Comparison of ENCODE assay signal across 23 cellular contexts in the genomic region with DNA sequence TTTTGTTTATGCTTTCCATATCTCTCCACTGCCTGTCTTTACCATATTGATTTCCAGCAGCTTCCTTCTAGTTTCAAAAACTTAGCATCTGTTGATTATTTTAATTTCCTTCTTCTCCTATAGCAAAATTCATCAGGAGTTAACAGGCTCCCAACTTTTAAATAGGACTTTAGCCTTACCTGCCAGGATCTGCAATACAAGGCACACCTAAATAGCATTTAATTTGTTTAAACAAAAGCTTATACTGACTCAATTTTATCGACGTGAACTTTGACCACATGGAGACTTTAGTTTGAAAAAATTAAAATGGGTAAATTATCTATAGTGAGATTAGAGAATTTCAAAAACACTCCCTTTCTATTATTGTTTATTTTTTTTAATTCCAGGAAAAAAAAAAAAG. TPM values are rescaled to one million over a fixed set of nuclear protein-coding genes. Genes with fewer than 3 reads are reported as not detected.
DNase-seq lines count a peak whose midpoint lies in the region; ATAC-seq, FAIRE-seq and TF ChIP-seq lines count a peak whose summit lies in the region.
"Had no signal": no experiment of that assay in that cellular context is flagged by ENCODE, and none has a peak within 500 bp of the region (broad histone marks: within the 10 kb centered on the region; RNA-seq: fewer than 3 reads in every experiment).

No MANE protein-coding gene starts in this region.

- no peak for DNase-seq in Calu3
- no peak for DNase-seq in hepatocyte (ENCODE audit: low spot score)
- DNase-seq in stomach: no peak
- no peak for DNase-seq in stimulated activated naive CD8-positive, alpha-beta T cell treated with anti-CD3 and anti-CD28 coated beads, Interleukin-15, amount 100 ng/mL, for 72 hours
- DNase-seq in frontal cortex (ENCODE audit: low spot score in 2 of 2): no peak
- DNase-seq: 8988T; ACHN; AML-193; BE2C; CD4-positive, alpha-beta memory T cell; COR-L47; DMS153; DND-41; H7; HCEC 1CT had no signal

- BruUV-seq in Calu3 (replicated peaks; lab: Mats Ljungman, UMichigan): no TSS peak

- CTCF ChIA-PET in Calu3 (lab: Charles Lee): interaction anchor here (0.7 kb wide), 1 partner anchor 273 kb away, joined by 6 read pairs; no protein-coding TSS in a partner anchor

- FAIRE-seq in frontal cortex (lab: Jason Lieb, UNC): no peak
- FAIRE-seq: A549, G401.6, GM12892, GM19239, H1 had no signal

- no peak for ATAC-seq in stimulated activated naive CD8-positive, alpha-beta T cell treated with anti-CD3 and anti-CD28 coated beads, Interleukin-15, amount 100 ng/mL, for 72 hours
- no peak for ATAC-seq in GM18867 (IDR thresholded peaks at IDR 0.05; ENCODE audit: unreplicated experiment)
- ATAC-seq: A549 had no signal

- no peaks in the 10 kb centered on the region for H3K9me2 ChIP-seq in hepatocyte (replicated peaks; ENCODE audit: insufficient read depth)

- intact Hi-C loops in Calu3 (cut with micrococcal nuclease; ENCODE audit: unreplicated experiment): loop anchor here (5.0 kb wide), 1 partner anchor 64 kb away; no protein-coding TSS in a partner anchor
- intact Hi-C loops in stomach (cut with DNase I; ENCODE audit: low total_unique reads): no loop called here

- no peaks in the 10 kb centered on the region for H4K20me1 ChIP-seq in hepatocyte (ENCODE audit: insufficient read depth, poor library complexity, severe bottlenecking)
- H4K20me1 ChIP-seq: BLaER1 treated with 17β-estradiol and CSF1 and Interleukin-3, amounts not matched to agents 10 nM and 100 nM had no signal

- H3K27ac Mint-ChIP-seq in Calu3 (ENCODE audit: unreplicated experiment): peak overlapping the region; percentile 71
- H3K27ac Mint-ChIP-seq in nephron: peak overlapping the region; percentile 24 to 57 (median 26)
- no peak overlapping the region for H3K27ac Mint-ChIP-seq in stimulated activated naive CD8-positive, alpha-beta T cell treated with anti-CD3 and anti-CD28 coated beads, Interleukin-15, amount 100 ng/mL, for 72 hours
- H3K27ac Mint-ChIP-seq: CD4-positive, alpha-beta memory T cell had no signal

- WGBS in hepatocyte (ENCODE audit: low lambda C conversion rate, missing lambda C conversion rate): 58% methylated on average over 2 of the region's 2 CpGs
- WGBS in stomach, 5 donors: 28 to 54% (median 46%) methylated on average over 2 of the region's 2 CpGs

- no peak for TF ChIP-seq POLR2A in stomach (IDR thresholded peaks at IDR 0.05)

- H3K4me3 ChIP-seq in hepatocyte (no peak overlapping the region), stomach (no peak overlapping the region)
- H3K4me3 ChIP-seq: A549; BLaER1 treated with 17β-estradiol and CSF1 and Interleukin-3, amounts not matched to agents 10 nM and 100 nM had no signal

- TF ChIP-seq CTCF in Calu3 (IDR thresholded peaks at IDR 0.05; ENCODE audit: unreplicated experiment): no peak
- TF ChIP-seq CTCF in hepatocyte (IDR thresholded peaks at IDR 0.05; ENCODE audit: poor library complexity): no peak
- TF ChIP-seq CTCF in nephron (IDR thresholded peaks at IDR 0.05; ENCODE audit: unreplicated experiment in 3 of 3): no peak
- no peak for TF ChIP-seq CTCF in stomach (IDR thresholded peaks at IDR 0.05)

- peak overlapping the region; percentile 50 for H3K27ac ChIP-seq in hepatocyte
- peak overlapping the region in 4 of 5 donors; percentile 36 to 61 (median 48) for H3K27ac ChIP-seq in stomach
- H3K27ac ChIP-seq: A549; BLaER1 treated with 17β-estradiol and CSF1 and Interleukin-3, amounts not matched to agents 10 nM and 100 nM had no signal

- no peak overlapping the region for H2AFZ ChIP-seq in hepatocyte

- H3K27me3 ChIP-seq in hepatocyte (no peaks in the 10 kb centered on the region), stomach (no peaks in the 10 kb centered on the region)
- H3K27me3 ChIP-seq: BE2C; BLaER1 treated with 17β-estradiol and CSF1 and Interleukin-3, amounts not matched to agents 10 nM and 100 nM had no signal

- H3K9me3 Mint-ChIP-seq in Calu3 (ENCODE audit: low read depth, unreplicated experiment) (no peaks in the 10 kb centered on the region), nephron (no peaks in the 10 kb centered on the region)
- H3K9me3 Mint-ChIP-seq in stimulated activated naive CD8-positive, alpha-beta T cell treated with anti-CD3 and anti-CD28 coated beads, Interleukin-15, amount 100 ng/mL, for 72 hours: no peaks in the 10 kb centered on the region
- H3K9me3 Mint-ChIP-seq: CD4-positive, alpha-beta memory T cell had no signal

- peaks cover 11% of the 10 kb centered on the region for H3K4me1 ChIP-seq in hepatocyte (ENCODE audit: insufficient read depth)
- no peaks in the 10 kb centered on the region for H3K4me1 ChIP-seq in stomach
- H3K4me1 ChIP-seq: A549; BE2C; BLaER1 treated with 17β-estradiol and CSF1 and Interleukin-3, amounts not matched to agents 10 nM and 100 nM had no signal

- H3K4me2 ChIP-seq in hepatocyte: peak overlapping the region; percentile 6
- H3K4me2 ChIP-seq: A549; BLaER1 treated with 17β-estradiol and CSF1 and Interleukin-3, amounts not matched to agents 10 nM and 100 nM had no signal

- H3K4me1 Mint-ChIP-seq in Calu3 (ENCODE audit: low read depth, unreplicated experiment): peaks cover 20% of the 10 kb centered on the region
- no peaks in the 10 kb centered on the region for H3K4me1 Mint-ChIP-seq in nephron
- H3K4me1 Mint-ChIP-seq in stimulated activated naive CD8-positive, alpha-beta T cell treated with anti-CD3 and anti-CD28 coated beads, Interleukin-15, amount 100 ng/mL, for 72 hours: no peaks in the 10 kb centered on the region
- H3K4me1 Mint-ChIP-seq: CD4-positive, alpha-beta memory T cell had no signal

- H3K4me3 Mint-ChIP-seq in Calu3 (ENCODE audit: low read depth, unreplicated experiment): no peak overlapping the region
- no peak overlapping the region for H3K4me3 Mint-ChIP-seq in nephron
- no peak overlapping the region for H3K4me3 Mint-ChIP-seq in stimulated activated naive CD8-positive, alpha-beta T cell treated with anti-CD3 and anti-CD28 coated beads, Interleukin-15, amount 100 ng/mL, for 72 hours
- H3K4me3 Mint-ChIP-seq: CD4-positive, alpha-beta memory T cell had no signal

- H3K36me3 ChIP-seq in hepatocyte (replicated peaks; ENCODE audit: insufficient read depth, low read depth): no peaks in the 10 kb centered on the region
- no peaks in the 10 kb centered on the region for H3K36me3 ChIP-seq in stomach
- H3K36me3 ChIP-seq: BE2C; BLaER1 treated with 17β-estradiol and CSF1 and Interleukin-3, amounts not matched to agents 10 nM and 100 nM had no signal

- H3K79me2 ChIP-seq in hepatocyte: no peaks in the 10 kb centered on the region

- no peak for TF ChIP-seq EP300 in stomach (IDR thresholded peaks at IDR 0.05)

- no peaks in the 10 kb centered on the region for H3K36me3 Mint-ChIP-seq in Calu3 (ENCODE audit: insufficient read depth, unreplicated experiment)
- no peaks in the 10 kb centered on the region for H3K36me3 Mint-ChIP-seq in nephron (ENCODE audit: low read depth)
- H3K36me3 Mint-ChIP-seq: CD4-positive, alpha-beta memory T cell had no signal

- H3K9me3 ChIP-seq in hepatocyte (ENCODE audit: low read depth) (no peaks in the 10 kb centered on the region), stomach (no peaks in the 10 kb centered on the region)
- H3K9me3 ChIP-seq: A549; BE2C; BLaER1 treated with 17β-estradiol and CSF1 and Interleukin-3, amounts not matched to agents 10 nM and 100 nM had no signal

- H3K27me3 Mint-ChIP-seq in Calu3 (ENCODE audit: unreplicated experiment) (no peaks in the 10 kb centered on the region), nephron (ENCODE audit: low read depth) (no peaks in the 10 kb centered on the region)
- no peaks in the 10 kb centered on the region for H3K27me3 Mint-ChIP-seq in stimulated activated naive CD8-positive, alpha-beta T cell treated with anti-CD3 and anti-CD28 coated beads, Interleukin-15, amount 100 ng/mL, for 72 hours
- H3K27me3 Mint-ChIP-seq: CD4-positive, alpha-beta memory T cell had no signal

RNA-seq across cellular contexts. Expression of gene RMST, which starts 40.5 kb away (rescaled TPM):
- 0.59 and 0.83 TPM in 2 replicates for total RNA-seq in Calu3 (2022)
- 28.9 and 37.3 TPM in 2 replicates for total RNA-seq in hepatocyte
- polyA plus RNA-seq in hepatocyte: 2.9 and 3.9 TPM in 2 replicates
- 10 to 100 TPM in 2 of 5 donors, 1 to 10 TPM in 1, not detected in 2; 5.8 to 31.7 (median 16.2) TPM for total RNA-seq in stomach
- 1 to 10 TPM in 2 of 3 donors, not detected in 1; 1.2 to 1.6 TPM for polyA plus RNA-seq in stomach
- total RNA-seq in frontal cortex: 154 TPM
- total RNA-seq: CD4-positive, alpha-beta memory T cell had no signal
- polyA plus RNA-seq: A549; CD4-positive, alpha-beta memory T cell had no signal

Comparison
In these comparisons a context has a peak if more than half of its experiments do, and no peak if none do; other contexts are left out.
1. H3K27ac Mint-ChIP-seq: peak in Calu3 (single experiment) and nephron (3 of 3); none in stimulated activated naive CD8-positive, alpha-beta T cell treated with anti-CD3 and anti-CD28 coated beads, Interleukin-15, amount 100 ng/mL, for 72 hours (0 of 2).